14 cellular contexts compared by ENCODE assay signal in the genomic region with DNA sequence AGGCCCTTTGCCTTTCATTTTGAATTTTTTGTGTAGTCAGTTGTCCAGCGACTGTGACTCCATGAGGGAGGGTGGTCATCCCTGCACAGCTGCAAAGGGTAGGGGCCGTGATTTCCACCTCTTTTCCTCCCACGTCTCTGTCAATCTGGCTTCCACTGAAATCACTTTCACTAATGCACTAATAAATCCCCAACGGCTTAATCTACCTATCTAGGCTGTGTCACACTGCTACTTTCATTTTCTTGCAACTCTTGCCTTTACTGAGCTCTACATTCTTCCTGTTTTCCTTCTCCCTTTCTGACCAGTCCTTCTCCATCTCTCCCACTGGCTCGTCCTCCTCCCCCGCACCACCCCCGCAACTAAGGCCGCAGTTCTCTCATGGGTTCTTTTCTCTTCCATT.
DNase-seq lines count a peak whose midpoint lies in the region; ATAC-seq, FAIRE-seq and TF ChIP-seq lines count a peak whose summit lies in the region.
"Had no signal": no experiment of that assay in that cellular context is flagged by ENCODE, and none has a peak within 500 bp of the region (broad histone marks: within the 10 kb centered on the region; RNA-seq: fewer than 3 reads in every experiment).

No MANE protein-coding gene starts in this region.

- TF ChIP-seq RAD21 in GM12878 (IDR thresholded peaks at IDR 0.05; ENCODE audit: insufficient read depth, low read depth, low read length) = no peak

- H3K36me3 Mint-ChIP-seq in activated CD4-positive, alpha-beta T cell treated with anti-CD3 and anti-CD28 coated beads, Interleukin-2, amount 10 ng/mL, durations not matched to agents 7 days and 5 days (ENCODE audit: low read depth) = peaks cover 33% of the 10 kb centered on the region

- H3K27me3 ChIP-seq in GM12878 (replicated peaks in 1 of 2; ENCODE audit: control insufficient read depth in 2 of 2, insufficient read depth in 2 of 2, low read length in 1 of 2) (no peaks in the 10 kb centered on the region), osteoblast (ENCODE audit: insufficient read depth, low read length) (no peaks in the 10 kb centered on the region), right lobe of liver (no peaks in the 10 kb centered on the region)

- RAD21 ChIA-PET in GM12878 (lab: Charles Lee; ENCODE audit: unreplicated experiment) = no interaction called here

- H3K9me3 ChIP-seq in GM12878 (replicated peaks; ENCODE audit: control insufficient read depth, insufficient read depth, low read length) = peaks cover 6% of the 10 kb centered on the region; the same call in 2 of the 3 replicates
- no peaks in the 10 kb centered on the region for H3K9me3 ChIP-seq in osteoblast (ENCODE audit: low read depth, low read length)
- no peaks in the 10 kb centered on the region for H3K9me3 ChIP-seq in right lobe of liver
- H3K9me3 ChIP-seq: A549 had no signal

- TF ChIP-seq CTCF in GM12878 (IDR thresholded peaks at IDR 0.05 in 2 of 3, conservative IDR thresholded peaks at IDR 0.05 in 1 of 3; ENCODE audit: control insufficient read depth in 2 of 3, extremely low read depth in 1 of 3, insufficient read depth in 1 of 3, low read depth in 3 of 3, low read length in 3 of 3) (no peak), osteoblast (IDR thresholded peaks at IDR 0.05; ENCODE audit: extremely low read depth, low read depth, low read length) (no peak), right lobe of liver (IDR thresholded peaks at IDR 0.05) (no peak), foreskin fibroblast (IDR thresholded peaks at IDR 0.05; ENCODE audit: low read depth, low read length) (no peak)

- H3K4me1 Mint-ChIP-seq in activated CD4-positive, alpha-beta T cell treated with anti-CD3 and anti-CD28 coated beads, Interleukin-2, amount 10 ng/mL, durations not matched to agents 7 days and 5 days = peaks cover 52% of the 10 kb centered on the region

- H3K4me3 ChIP-seq in GM12878 (no peak overlapping the region), osteoblast (ENCODE audit: insufficient read depth, low read length) (no peak overlapping the region), right lobe of liver (no peak overlapping the region), foreskin fibroblast (ENCODE audit: low read depth in 1 of 2, low read length in 2 of 2) (no peak overlapping the region)
- H3K4me3 ChIP-seq: A549 had no signal

- peaks cover 44% of the 10 kb centered on the region for H3K9me3 Mint-ChIP-seq in activated CD4-positive, alpha-beta T cell treated with anti-CD3 and anti-CD28 coated beads, Interleukin-2, amount 10 ng/mL, durations not matched to agents 7 days and 5 days

- POLR2A ChIA-PET in activated CD4-positive, alpha-beta T cell treated with anti-CD3 and anti-CD28 coated beads, Interleukin-2, amount 10 ng/mL, durations not matched to agents 7 days and 5 days (lab: Charles Lee) = no interaction called here
- POLR2A ChIA-PET in GM12878 (lab: Charles Lee) = interaction anchor here (1.0 kb wide), 1 partner anchor 12 kb away, joined by 6 read pairs; no protein-coding TSS in a partner anchor

- FAIRE-seq in GM12878 (lab: Jason Lieb, UNC) = no peak
- FAIRE-seq: frontal cortex had no signal

- H3K79me2 ChIP-seq in GM12878 (ENCODE audit: control insufficient read depth, insufficient read depth, low read length) (no peaks in the 10 kb centered on the region), osteoblast (ENCODE audit: insufficient read depth, low read length) (no peaks in the 10 kb centered on the region)

- BruUV-seq in GM12878 (replicated peaks; lab: Mats Ljungman, UMichigan) = no TSS peak

- intact Hi-C loops in GM12878 (cut with micrococcal nuclease; ENCODE audit: unreplicated experiment) (no loop called here), head of caudate nucleus (cut with DNase I) (no loop called here), right lobe of liver (cut with DNase I) (no loop called here)

- H3K4me3 Mint-ChIP-seq in activated CD4-positive, alpha-beta T cell treated with anti-CD3 and anti-CD28 coated beads, Interleukin-2, amount 10 ng/mL, durations not matched to agents 7 days and 5 days = no peak overlapping the region

- H3K4me2 ChIP-seq in GM12878 (ENCODE audit: control insufficient read depth, insufficient read depth) (peak overlapping the region; percentile 54; the same call in 1 of the 2 replicates), osteoblast (ENCODE audit: insufficient read depth, low read length) (no peak overlapping the region)
- H3K4me2 ChIP-seq: A549 had no signal

- H3K4me1 ChIP-seq in GM12878 (ENCODE audit: control insufficient read depth, insufficient read depth, low read length) = peaks cover 4% of the 10 kb centered on the region; the same call in 1 of the 2 replicates
- H3K4me1 ChIP-seq in osteoblast (ENCODE audit: insufficient read depth, low read length) = peaks cover 12% of the 10 kb centered on the region
- H3K4me1 ChIP-seq in right lobe of liver = no peaks in the 10 kb centered on the region
- H3K4me1 ChIP-seq: A549 had no signal

- H3K27ac ChIP-seq in GM12878 (ENCODE audit: control insufficient read depth, insufficient read depth) (no peak overlapping the region), osteoblast (ENCODE audit: low read depth, low read length) (no peak overlapping the region), right lobe of liver (no peak overlapping the region)
- H3K27ac ChIP-seq: A549 had no signal

- TF ChIP-seq POLR2A in GM12878 (IDR thresholded peaks at IDR 0.05; ENCODE audit: low read depth, low read length) (no peak), right lobe of liver (IDR thresholded peaks at IDR 0.05) (no peak)

- H3K9ac ChIP-seq in GM12878 (ENCODE audit: control insufficient read depth, insufficient read depth, low read length) = no peak overlapping the region

- H2AFZ ChIP-seq in GM12878 (ENCODE audit: control insufficient read depth, low read depth, low read length) (peak overlapping the region; percentile 61), osteoblast (ENCODE audit: low read length) (no peak overlapping the region)

- SMC1A ChIA-PET in GM12878 (lab: Charles Lee; ENCODE audit: uncharacterized antibody, unreplicated experiment) = interaction anchor here (0.6 to 2.0 kb wide), 2 partner anchors 12 to 825 kb away, joined by 4 to 6 read pairs; no protein-coding TSS in a partner anchor

- CTCF ChIA-PET in activated CD4-positive, alpha-beta T cell treated with anti-CD3 and anti-CD28 coated beads, Interleukin-2, amount 10 ng/mL, durations not matched to agents 7 days and 5 days (lab: Charles Lee) = interaction anchor here (0.7 to 1.6 kb wide), 3 partner anchors 10 to 148 kb away, joined by 3 to 4 read pairs (median 3); no protein-coding TSS in a partner anchor
- CTCF ChIA-PET in GM12878 (lab: Yijun Ruan, JAX) = no interaction called here

- 54% methylated on average over 8 of the region's 8 CpGs for WGBS in GM12878 (ENCODE audit: insufficient coverage, insufficient replicate concordance, low lambda C conversion rate, missing lambda C conversion rate)
- WGBS in right lobe of liver (ENCODE audit: insufficient coverage, low coverage, low lambda C conversion rate, missing lambda C conversion rate) = 80% methylated on average over 8 of the region's 8 CpGs

- TF ChIP-seq EP300 in GM12878 (IDR thresholded peaks at IDR 0.05; ENCODE audit: borderline replicate concordance in 1 of 2, control insufficient read depth in 1 of 2, low read depth in 2 of 2, low read length in 2 of 2) = no peak

- in situ Hi-C loops in GM12878 (cut with MboI) = no loop called here

- H4K20me1 ChIP-seq in GM12878 (ENCODE audit: control insufficient read depth, insufficient read depth) = no peaks in the 10 kb centered on the region
- no peaks in the 10 kb centered on the region for H4K20me1 ChIP-seq in osteoblast (ENCODE audit: insufficient read depth, low read length)

- no peak for DNase-seq in activated CD4-positive, alpha-beta T cell treated with anti-CD3 and anti-CD28 coated beads, Interleukin-2, amount 10 ng/mL, durations not matched to agents 7 days and 5 days
- no peak for DNase-seq in activated CD4-positive, alpha-beta T cell treated with anti-CD3 and anti-CD28 coated beads, Interleukin-2, amount 50 U/mL, for 48 hours
- DNase-seq in NCI-H82 (lab: John Stamatoyannopoulos, UW) = peak; percentile 76
- no peak for DNase-seq in GM12878 (ENCODE audit: low read depth, low spot score)
- peak; percentile 43 for DNase-seq in osteoblast (ENCODE audit: insufficient read length, low spot score, missing footprints)
- no peak for DNase-seq in head of caudate nucleus
- no peak for DNase-seq in right lobe of liver
- no peak for DNase-seq in foreskin fibroblast
- DNase-seq: activated CD4-positive, CD25-positive, alpha-beta regulatory T cell; aorta; KG1 had no signal

- no peak for ATAC-seq in GM12878
- ATAC-seq in right lobe of liver = no peak
- ATAC-seq: A549 had no signal

- H3K27ac Mint-ChIP-seq in activated CD4-positive, alpha-beta T cell treated with anti-CD3 and anti-CD28 coated beads, Interleukin-2, amount 10 ng/mL, durations not matched to agents 7 days and 5 days = peak overlapping the region; percentile 74
- H3K27ac Mint-ChIP-seq: progenitor cell of endocrine pancreas had no signal

- H3K27me3 Mint-ChIP-seq in activated CD4-positive, alpha-beta T cell treated with anti-CD3 and anti-CD28 coated beads, Interleukin-2, amount 10 ng/mL, durations not matched to agents 7 days and 5 days = no peaks in the 10 kb centered on the region

- H3K36me3 ChIP-seq in GM12878 (ENCODE audit: control insufficient read depth in 2 of 2, insufficient read depth in 2 of 2, low read length in 1 of 2) (no peaks in the 10 kb centered on the region), osteoblast (ENCODE audit: insufficient read depth, low read length) (no peaks in the 10 kb centered on the region), right lobe of liver (no peaks in the 10 kb centered on the region)

TF ChIP-seq in GM12878, 131 proteins besides CTCF, POLR2A, EP300 and RAD21 (continues in another document):
- TF ChIP-seq TCF7 (IDR thresholded peaks at IDR 0.05; ENCODE audit: borderline replicate concordance) (no peak), KAT2A (conservative IDR thresholded peaks at IDR 0.05; ENCODE audit: control insufficient read depth, low read depth, low read length) (no peak)

Comparison
In these comparisons a context has a peak if more than half of its experiments do, and no peak if none do; other contexts are left out.
1. DNase-seq: peak in NCI-H82 (single experiment) and osteoblast (single experiment); none in activated CD4-positive, alpha-beta T cell treated with anti-CD3 and anti-CD28 coated beads, Interleukin-2, amount 10 ng/mL, durations not matched to agents 7 days and 5 days (single experiment), activated CD4-positive, alpha-beta T cell treated with anti-CD3 and anti-CD28 coated beads, Interleukin-2, amount 50 U/mL, for 48 hours (0 of 2), GM12878 (single experiment), head of caudate nucleus (0 of 42), right lobe of liver (0 of 3) and foreskin fibroblast (0 of 2).